13 cellular contexts compared by ENCODE assay signal in genomic region chr11:106925245-106925644, GRCh38.
"Had no signal": no experiment of that assay in that cellular context is flagged by ENCODE, and none has a peak within 500 bp of the region (broad histone marks: within the 10 kb centered on the region; RNA-seq: fewer than 3 reads in every experiment).

No MANE protein-coding gene starts in this region.

- H3K4me3 ChIP-seq: dorsolateral prefrontal cortex, esophagus muscularis mucosa, spleen, tibial nerve had no signal

- DNase-seq: activated effector memory CD4-positive, alpha-beta T cell treated with Interleukin-2 at 50 U/mL for 16 hours; amygdala; dorsolateral prefrontal cortex; hypothalamus; midbrain; posterior cingulate gyrus; right cardiac atrium; spleen; stimulated activated CD4-positive, alpha-beta T cell treated with anti-CD3 and anti-CD28 coated beads, Interleukin-1b, Interleukin-23, amount 100 ng/mL, for 48 hours had no signal

- H3K36me3 ChIP-seq: esophagus muscularis mucosa, spleen, tibial nerve had no signal

- ATAC-seq: right cardiac atrium; stimulated activated memory B cell treated with anti-CD40 and anti-IgM and Interleukin-4, amounts not matched to agents 10 μg/mL and 1 μg/mL and 100 μg/mL, for 72 hours had no signal

- FAIRE-seq: bronchial epithelial cell had no signal

- H3K9me3 ChIP-seq: esophagus muscularis mucosa, tibial nerve had no signal

- H3K27me3 ChIP-seq: dorsolateral prefrontal cortex, esophagus muscularis mucosa, spleen, tibial nerve had no signal

- H3K4me1 ChIP-seq: esophagus muscularis mucosa, spleen, tibial nerve had no signal
